32 cellular contexts compared by ENCODE assay signal in genomic region chr22:37205046-37205445, GRCh38. TPM values are rescaled to one million over a fixed set of nuclear protein-coding genes. Genes with fewer than 3 reads are reported as not detected.
DNase-seq lines count a peak whose midpoint lies in the region; ATAC-seq and TF ChIP-seq lines count a peak whose summit lies in the region.
"Had no signal": no experiment of that assay in that cellular context is flagged by ENCODE, and none has a peak within 500 bp of the region (broad histone marks: within the 10 kb centered on the region; RNA-seq: fewer than 3 reads in every experiment).

No MANE protein-coding gene starts in this region.

- peak overlapping the region; percentile 67 for H3K27ac Mint-ChIP-seq in CD8-positive, alpha-beta T cell
- peak overlapping the region; percentile 13 for H3K27ac Mint-ChIP-seq in activated T-helper 17 cell treated with anti-CD3 and anti-CD28 coated beads, Interleukin-2, amount 50 U/mL, for 72 hours
- H3K27ac Mint-ChIP-seq: activated CD4-positive, alpha-beta T cell treated with anti-CD3 and anti-CD28 coated beads, Interleukin-2, amount 10 ng/mL, durations not matched to agents 24 days and 14 days; nephron; T-helper 1 cell treated with Interleukin-12 subunit alpha and Interleukin-12 subunit beta and Interleukin-4 antibody, amounts not matched to agents 30 μg/mL and 1 μg/mL, for 36 hours had no signal

- no peaks in the 10 kb centered on the region for H3K9me3 ChIP-seq in CD8-positive, alpha-beta T cell (ENCODE audit: low read length)
- H3K9me3 ChIP-seq: BE2C, breast epithelium, Caco-2, pancreas, SJCRH30, testis had no signal

- no peaks in the 10 kb centered on the region for H3K36me3 ChIP-seq in CD8-positive, alpha-beta T cell (ENCODE audit: insufficient read depth, low read length)
- H3K36me3 ChIP-seq: BE2C, breast epithelium, pancreas, SJCRH30 had no signal

- no peak for ATAC-seq in CD8-positive, alpha-beta T cell
- no peak for ATAC-seq in activated T-helper 17 cell treated with anti-CD3 and anti-CD28 coated beads, Interleukin-2, amount 50 U/mL, for 72 hours (replicated peaks)
- no peak for ATAC-seq in HG02763 (IDR thresholded peaks at IDR 0.05; ENCODE audit: unreplicated experiment)
- ATAC-seq: Panc1, pancreas had no signal

- H3K4me1 Mint-ChIP-seq in CD8-positive, alpha-beta T cell (ENCODE audit: low read depth): peaks cover 68% of the 10 kb centered on the region
- H3K4me1 Mint-ChIP-seq in activated T-helper 17 cell treated with anti-CD3 and anti-CD28 coated beads, Interleukin-2, amount 50 U/mL, for 72 hours: peaks cover 15% of the 10 kb centered on the region

- no peaks in the 10 kb centered on the region for H3K27me3 Mint-ChIP-seq in CD8-positive, alpha-beta T cell (ENCODE audit: low read depth)
- no peaks in the 10 kb centered on the region for H3K27me3 Mint-ChIP-seq in activated T-helper 17 cell treated with anti-CD3 and anti-CD28 coated beads, Interleukin-2, amount 50 U/mL, for 72 hours
- H3K27me3 Mint-ChIP-seq: activated CD4-positive, alpha-beta T cell treated with anti-CD3 and anti-CD28 coated beads, Interleukin-2, amount 10 ng/mL, durations not matched to agents 24 days and 14 days had no signal

- H3K9me3 Mint-ChIP-seq in CD8-positive, alpha-beta T cell: no peaks in the 10 kb centered on the region
- H3K9me3 Mint-ChIP-seq in activated T-helper 17 cell treated with anti-CD3 and anti-CD28 coated beads, Interleukin-2, amount 50 U/mL, for 72 hours: no peaks in the 10 kb centered on the region
- H3K9me3 Mint-ChIP-seq: activated CD4-positive, alpha-beta T cell treated with anti-CD3 and anti-CD28 coated beads, Interleukin-2, amount 10 ng/mL, durations not matched to agents 24 days and 14 days; nephron; T-helper 1 cell treated with Interleukin-12 subunit alpha and Interleukin-12 subunit beta and Interleukin-4 antibody, amounts not matched to agents 30 μg/mL and 1 μg/mL, for 36 hours had no signal

- H3K27me3 ChIP-seq in CD8-positive, alpha-beta T cell (ENCODE audit: insufficient read depth, low read length): no peaks in the 10 kb centered on the region
- H3K27me3 ChIP-seq: BE2C, breast epithelium, pancreas, testis had no signal

- no peak for TF ChIP-seq CTCF in CD8-positive, alpha-beta T cell (IDR thresholded peaks at IDR 0.05)

- POLR2A ChIA-PET in CD8-positive, alpha-beta T cell (lab: Charles Lee): interaction anchor here (1.0 to 2.5 kb wide), 2 partner anchors 14 to 19 kb away, joined by 3 to 11 read pairs; no protein-coding TSS in a partner anchor

- H3K4me1 ChIP-seq in CD8-positive, alpha-beta T cell (ENCODE audit: insufficient read depth, low read length): peaks cover 87% of the 10 kb centered on the region
- H3K4me1 ChIP-seq: BE2C, breast epithelium, pancreas, SJCRH30, testis had no signal

- DNase-seq in activated effector memory CD4-positive, alpha-beta T cell treated with anti-CD3 and anti-CD28 coated beads, Interleukin-2, amount 50 U/mL, for 16 hours: peak; percentile 58
- DNase-seq in activated effector memory CD4-positive, alpha-beta T cell treated with Interleukin-2 at 50 U/mL for 16 hours: no peak
- DNase-seq in CD8-positive, alpha-beta T cell: no peak
- DNase-seq in posterior vena cava (ENCODE audit: low spot score) (peak; percentile 62), NCI-H345 (lab: John Stamatoyannopoulos, UW) (no peak), NCI-H1105 (lab: John Stamatoyannopoulos, UW) (no peak)
- DNase-seq: ACHN; activated CD4-positive, alpha-beta T cell treated with anti-CD3 and anti-CD28 coated beads, Interleukin-2, amount 10 ng/mL, durations not matched to agents 24 days and 14 days; amygdala; BE2C; effector memory CD4-positive, alpha-beta T cell; erythroblast; GDM1; H7; KBM-7; NCI-H2029; NCI-H2227 treated with DMSO at 0.1 percent for 48 hours; pancreas; SJCRH30; stimulated activated CD4-positive, alpha-beta T cell treated with anti-CD3 and anti-CD28 coated beads, Interleukin-4, amount 100 ng/mL, for 24 hours; stimulated activated naive CD4-positive, alpha-beta T cell treated with Interleukin-2 at 50 U/mL for 16 hours; testis had no signal

- no peak overlapping the region for H3K4me3 ChIP-seq in CD8-positive, alpha-beta T cell (ENCODE audit: low read depth, low read length)
- H3K4me3 ChIP-seq: breast epithelium, pancreas, SJCRH30, testis had no signal

- intact Hi-C loops in CD8-positive, alpha-beta T cell (cut with DNase I, micrococcal nuclease): no loop called here
- intact Hi-C loops in posterior vena cava (cut with DNase I): loop anchor here in 1 of 2 donors (10.0 kb wide), 1 partner anchor 140 kb away; no protein-coding TSS in a partner anchor

- CTCF ChIA-PET in CD8-positive, alpha-beta T cell (lab: Charles Lee): interaction anchor here (1.4 to 1.7 kb wide), 4 partner anchors 12 to 62 kb away, joined by 3 to 6 read pairs (median 5); no protein-coding TSS in a partner anchor

- no peak overlapping the region for H3K4me3 Mint-ChIP-seq in CD8-positive, alpha-beta T cell
- H3K4me3 Mint-ChIP-seq in activated T-helper 17 cell treated with anti-CD3 and anti-CD28 coated beads, Interleukin-2, amount 50 U/mL, for 72 hours: no peak overlapping the region
- H3K4me3 Mint-ChIP-seq: activated CD4-positive, alpha-beta T cell treated with anti-CD3 and anti-CD28 coated beads, Interleukin-2, amount 10 ng/mL, durations not matched to agents 24 days and 14 days; nephron; T-helper 1 cell treated with Interleukin-12 subunit alpha and Interleukin-12 subunit beta and Interleukin-4 antibody, amounts not matched to agents 30 μg/mL and 1 μg/mL, for 36 hours had no signal

- H3K27ac ChIP-seq in CD8-positive, alpha-beta T cell (ENCODE audit: low read depth, low read length): no peak overlapping the region
- H3K27ac ChIP-seq: breast epithelium, pancreas, SJCRH30, testis had no signal

- H3K36me3 Mint-ChIP-seq in CD8-positive, alpha-beta T cell: no peaks in the 10 kb centered on the region
- no peaks in the 10 kb centered on the region for H3K36me3 Mint-ChIP-seq in activated T-helper 17 cell treated with anti-CD3 and anti-CD28 coated beads, Interleukin-2, amount 50 U/mL, for 72 hours (ENCODE audit: low read depth)

RNA-seq across cellular contexts. Expression of gene SSTR3, which starts 7.2 kb away (rescaled TPM):
- 1 to 10 TPM; 2.6 to 3.1 TPM for total RNA-seq in CD8-positive, alpha-beta T cell
- 10 to 100 TPM in 1 of 2 donors, 1 to 10 TPM in 1; 2.6 to 16.2 TPM for total RNA-seq in activated T-helper 17 cell treated with anti-CD3 and anti-CD28 coated beads, Interleukin-2, amount 50 U/mL, for 72 hours
- total RNA-seq in posterior vena cava: not detected
- total RNA-seq: breast epithelium, Caco-2, lower leg skin, MCF 10A, SJCRH30, urinary bladder had no signal

RNA-seq across cellular contexts. Expression of gene C1QTNF6, which starts 17.0 kb away (rescaled TPM):
- 10 to 100 TPM; 12.0 to 12.9 TPM for total RNA-seq in CD8-positive, alpha-beta T cell
- 10 to 100 TPM in 1 of 2 donors, 1 to 10 TPM in 1; 5.0 to 16.3 TPM for total RNA-seq in activated T-helper 17 cell treated with anti-CD3 and anti-CD28 coated beads, Interleukin-2, amount 50 U/mL, for 72 hours
- 1 to 10 TPM; 1.8 to 6.3 TPM for total RNA-seq in posterior vena cava

RNA-seq across cellular contexts. Expression of gene RAC2, which starts 39.0 kb away (rescaled TPM):
- 100 to 1,000 TPM; 152 to 159 TPM for total RNA-seq in CD8-positive, alpha-beta T cell
- total RNA-seq in activated T-helper 17 cell treated with anti-CD3 and anti-CD28 coated beads, Interleukin-2, amount 50 U/mL, for 72 hours: 1,000 to 10,000 TPM in 1 of 2 donors, 100 to 1,000 TPM in 1; 674 to 1,069 TPM
- 10 to 100 TPM; 12.9 to 17.5 TPM for total RNA-seq in posterior vena cava
- total RNA-seq: SJCRH30 had no signal

RNA-seq across cellular contexts. Expression of gene IL2RB, which starts 55.3 kb away (rescaled TPM):
- 100 to 1,000 TPM; 121 to 129 TPM for total RNA-seq in CD8-positive, alpha-beta T cell
- 100 to 1,000 TPM; 425 to 498 TPM for total RNA-seq in activated T-helper 17 cell treated with anti-CD3 and anti-CD28 coated beads, Interleukin-2, amount 50 U/mL, for 72 hours
- total RNA-seq in posterior vena cava: 1 to 10 TPM; 1.2 to 1.3 TPM
- total RNA-seq: Caco-2, MCF 10A had no signal

Comparison
In these comparisons a context has a peak if more than half of its experiments do, and no peak if none do; other contexts are left out.
1. DNase-seq: peak in activated effector memory CD4-positive, alpha-beta T cell treated with anti-CD3 and anti-CD28 coated beads, Interleukin-2, amount 50 U/mL, for 16 hours (single experiment) and posterior vena cava (single experiment); none in activated effector memory CD4-positive, alpha-beta T cell treated with Interleukin-2 at 50 U/mL for 16 hours (single experiment), CD8-positive, alpha-beta T cell (0 of 7), NCI-H345 (single experiment) and NCI-H1105 (single experiment).
2. RNA of gene RAC2, which starts 39.0 kb away (total RNA-seq): 674 to 1,069 TPM in activated T-helper 17 cell treated with anti-CD3 and anti-CD28 coated beads, Interleukin-2, amount 50 U/mL, for 72 hours and 152 to 159 TPM in CD8-positive, alpha-beta T cell; 12.9 to 17.5 TPM in posterior vena cava; every median in the first group is over 4 times any median in the second.